In the genomic region with DNA sequence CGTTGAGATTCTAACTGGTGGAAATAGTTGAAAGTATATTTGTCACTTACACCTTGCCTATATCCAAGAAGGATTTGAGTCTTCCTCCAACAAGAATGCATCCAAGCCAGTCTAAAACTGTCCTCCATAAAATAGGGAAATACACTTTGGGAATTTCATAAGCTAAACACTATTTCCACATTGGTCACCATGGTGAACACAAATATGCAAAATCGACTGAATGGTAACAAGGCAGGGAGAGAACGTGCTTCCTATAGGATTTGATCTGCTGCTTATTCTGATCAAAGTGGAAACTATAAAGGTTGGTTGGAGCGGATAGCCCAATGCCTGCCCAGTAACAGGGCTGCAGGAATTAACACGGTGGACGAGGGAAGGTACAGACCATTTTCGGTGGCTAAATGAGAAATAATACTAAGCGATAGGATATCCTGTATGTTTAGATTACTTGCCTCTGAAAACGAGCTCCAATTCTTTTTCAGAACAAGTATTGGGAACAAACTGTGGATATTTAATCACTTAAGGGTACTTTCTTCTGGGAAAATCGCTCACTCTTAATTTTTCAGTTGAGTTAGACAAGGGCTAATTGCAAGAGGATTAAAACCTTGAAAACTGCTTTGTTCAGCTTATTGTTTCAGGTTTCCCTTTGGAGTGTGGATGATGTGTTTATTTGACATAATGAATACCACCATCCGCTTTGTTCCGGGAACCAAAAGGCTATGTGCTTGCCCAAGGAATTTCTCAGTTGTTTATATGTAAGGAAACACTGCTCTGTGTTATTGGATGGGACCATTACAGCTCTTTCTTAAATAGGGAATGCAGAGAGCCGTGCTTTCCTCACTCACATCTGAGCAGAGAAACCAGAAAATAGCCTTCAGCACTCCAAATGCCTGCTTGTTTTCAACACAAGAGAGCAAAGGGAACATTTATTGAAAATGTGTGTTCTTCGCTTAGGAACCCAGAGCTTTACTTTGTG, we compare ENCODE assay signal across 1 cellular context.
TF ChIP-seq lines count a peak whose summit lies in the region.

No MANE protein-coding gene starts in this region.

TF ChIP-seq in SK-N-SH treated with all-trans-retinoic acid at 6 μM for 48 hours, 23 proteins besides CTCF, POLR2A, EP300 and RAD21 (continued from another document):
- TF ChIP-seq, protein P1, sequence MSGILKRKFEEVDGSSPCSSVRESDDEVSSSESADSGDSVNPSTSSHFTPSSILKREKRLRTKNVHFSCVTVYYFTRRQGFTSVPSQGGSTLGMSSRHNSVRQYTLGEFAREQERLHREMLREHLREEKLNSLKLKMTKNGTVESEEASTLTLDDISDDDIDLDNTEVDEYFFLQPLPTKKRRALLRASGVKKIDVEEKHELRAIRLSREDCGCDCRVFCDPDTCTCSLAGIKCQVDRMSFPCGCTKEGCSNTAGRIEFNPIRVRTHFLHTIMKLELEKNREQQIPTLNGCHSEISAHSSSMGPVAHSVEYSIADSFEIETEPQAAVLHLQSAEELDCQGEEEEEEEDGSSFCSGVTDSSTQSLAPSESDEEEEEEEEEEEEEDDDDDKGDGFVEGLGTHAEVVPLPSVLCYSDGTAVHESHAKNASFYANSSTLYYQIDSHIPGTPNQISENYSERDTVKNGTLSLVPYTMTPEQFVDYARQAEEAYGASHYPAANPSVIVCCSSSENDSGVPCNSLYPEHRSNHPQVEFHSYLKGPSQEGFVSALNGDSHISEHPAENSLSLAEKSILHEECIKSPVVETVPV (CRISPR knock-in tag; IDR thresholded peaks at IDR 0.05), result no peak
